In the genomic region with DNA sequence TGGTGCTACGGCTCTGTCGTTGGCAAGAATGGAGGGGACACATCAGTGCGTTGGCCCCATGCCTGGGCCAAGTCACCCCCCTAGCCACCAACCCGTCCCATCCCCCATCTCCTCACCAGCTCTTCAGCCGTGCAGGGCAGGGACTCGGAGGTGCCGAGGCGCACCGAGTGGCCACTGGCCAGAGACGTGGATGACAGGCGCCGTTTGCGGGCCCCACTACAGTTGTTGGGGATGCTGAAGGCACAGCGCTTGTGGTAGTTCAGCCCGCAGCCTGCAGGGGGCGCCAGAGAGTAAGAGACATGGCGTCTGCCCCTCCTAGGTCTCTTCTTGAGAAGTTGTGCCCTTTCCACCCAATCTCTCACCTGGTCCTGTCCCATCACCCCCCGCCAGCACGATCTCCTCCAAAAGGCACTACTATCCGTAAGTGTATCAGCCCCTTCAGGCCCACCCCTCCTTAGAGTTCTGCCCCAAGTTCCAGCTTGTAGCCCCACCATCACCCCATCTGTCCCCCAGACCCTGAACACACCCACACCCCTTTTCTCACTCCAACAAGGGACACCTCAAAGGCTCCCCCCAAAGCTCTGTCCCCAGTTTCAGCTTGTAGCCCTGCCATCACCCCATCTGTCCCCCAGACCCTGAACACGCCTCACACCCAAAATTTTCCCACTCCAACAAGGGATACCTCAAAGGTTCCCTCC, we compare ENCODE assay signal across 8 cellular contexts. TPM values are rescaled to one million over a fixed set of nuclear protein-coding genes. Genes with fewer than 3 reads are reported as not detected.
DNase-seq lines count a peak whose midpoint lies in the region; ATAC-seq and TF ChIP-seq lines count a peak whose summit lies in the region.

No MANE protein-coding gene starts in this region.

- 46 to 48% methylated on average over 20 to 21 of the region's 21 CpGs for WGBS in aorta, 2 donors

- H3K27ac ChIP-seq in PC-3 (ENCODE audit: low read length) (no peak overlapping the region), aorta (ENCODE audit: low read depth in 1 of 2, low read length in 2 of 2) (no peak overlapping the region)

- CTCF ChIA-PET in PC-3 (lab: Charles Lee): interaction anchor here (0.8 kb wide), 1 partner anchor 151 kb away, joined by 3 read pairs; no protein-coding TSS in a partner anchor

- no peak overlapping the region for H3K9ac ChIP-seq in PC-3 (ENCODE audit: low read length)

- POLR2A ChIA-PET in PC-3 (lab: Charles Lee; ENCODE audit: unreplicated experiment): no interaction called here

- no TSS peak for BruUV-seq in PC-3 (replicated peaks; lab: Mats Ljungman, UMichigan)

- H2AFZ ChIP-seq in PC-3 (ENCODE audit: low read length): no peak overlapping the region

- H3K4me1 ChIP-seq in PC-3 (ENCODE audit: insufficient read depth, low read length) (no peaks in the 10 kb centered on the region), aorta (ENCODE audit: control insufficient read depth in 1 of 2, insufficient read depth in 2 of 2, low read length in 2 of 2) (no peaks in the 10 kb centered on the region)

- TF ChIP-seq CTCF in PC-3 (conservative IDR thresholded peaks at IDR 0.05; ENCODE audit: low read depth, low read length): peak; percentile 77

- H3K4me2 ChIP-seq in PC-3 (ENCODE audit: low read length): no peak overlapping the region

- no peak overlapping the region for H3K4me3 ChIP-seq in PC-3 (ENCODE audit: low read length)
- no peak overlapping the region for H3K4me3 ChIP-seq in aorta (ENCODE audit: low read length in 2 of 2)

- DNase-seq in SIG-M5 treated with dmso at 0.1 percent for 504 hours (lab: John Stamatoyannopoulos, UW; ENCODE audit: unreplicated experiment): peak; percentile 34
- DNase-seq in SIG-M5 (lab: John Stamatoyannopoulos, UW): no peak
- DNase-seq in PC-3: peak; percentile 57
- peak; percentile 77 to 96 for DNase-seq in activated T-helper 1 cell treated with anti-CD3 and anti-CD28 coated beads, Interleukin-2, amount 50 U/mL, for 16 hours (ENCODE audit: low read depth in 1 of 2, low spot score in 1 of 2)
- DNase-seq in foreskin melanocyte: peak; percentile 24
- peak; percentile 94 for DNase-seq in posterior vena cava (ENCODE audit: low spot score)
- peak; percentile 81 to 95 for DNase-seq in aorta

- no peaks in the 10 kb centered on the region for H3F3A ChIP-seq in PC-3 (ENCODE audit: low read length, unreplicated experiment)

- H4K20me1 ChIP-seq in PC-3 (ENCODE audit: low read length): no peaks in the 10 kb centered on the region

- H3K27me3 ChIP-seq in PC-3 (ENCODE audit: low read length) (no peaks in the 10 kb centered on the region), aorta (ENCODE audit: control insufficient read depth in 1 of 2, insufficient read depth in 2 of 2, low read length in 1 of 2) (no peaks in the 10 kb centered on the region)

- no peaks in the 10 kb centered on the region for H3K9me2 ChIP-seq in PC-3 (replicated peaks; ENCODE audit: low read length)

- no peaks in the 10 kb centered on the region for H3K79me2 ChIP-seq in PC-3 (ENCODE audit: low read length)

- no peaks in the 10 kb centered on the region for H3K9me3 ChIP-seq in PC-3 (ENCODE audit: low read length)
- H3K9me3 ChIP-seq in aorta (ENCODE audit: control insufficient read depth, low read length): no peaks in the 10 kb centered on the region

- intact Hi-C loops in PC-3 (cut with micrococcal nuclease) (no loop called here), posterior vena cava (cut with DNase I) (no loop called here), aorta (cut with DNase I) (loop anchor here in 1 of 2 donors (2.0 kb wide), 1 partner anchor 24 kb away; no protein-coding TSS in a partner anchor)

- no peak for ATAC-seq in PC-3
- peak; percentile 83 for ATAC-seq in aorta (ENCODE audit: low FRiP score)
- ATAC-seq in GM19397 (IDR thresholded peaks at IDR 0.05; ENCODE audit: unreplicated experiment): no peak

- H3K36me3 ChIP-seq in PC-3 (ENCODE audit: low read depth, low read length): peaks cover 11% of the 10 kb centered on the region; the same call in 1 of the 2 replicates
- H3K36me3 ChIP-seq in aorta (ENCODE audit: control insufficient read depth in 1 of 2, insufficient read depth in 2 of 2, low read length in 1 of 2): peaks cover 2 to 5% of the 10 kb centered on the region in 2 donors

RNA-seq across cellular contexts. Expression of gene PRKD2, which starts 12.4 kb away (rescaled TPM):
- total RNA-seq in PC-3 (2014; rRNA removed) (24.1 and 32.9 TPM in 2 replicates), posterior vena cava (10 to 100 TPM; 25.5 to 25.6 TPM), aorta (10 to 100 TPM; 42.2 to 62.6 TPM)
- polyA plus RNA-seq in aorta: 10 to 100 TPM; 15.3 to 79.2 TPM

RNA-seq across cellular contexts. Expression of gene FKRP, which starts 41.3 kb away (rescaled TPM):
- total RNA-seq in PC-3 (2014; rRNA removed): 14.3 and 18.4 TPM in 2 replicates
- total RNA-seq in posterior vena cava: 10 to 100 TPM; 15.2 to 18.6 TPM
- 10 to 100 TPM; 19.1 to 20.6 TPM for total RNA-seq in aorta
- 10 to 100 TPM in 1 of 2 donors, 1 to 10 TPM in 1; 3.9 to 13.0 TPM for polyA plus RNA-seq in aorta

RNA-seq across cellular contexts. Expression of gene STRN4, which starts 41.7 kb away (rescaled TPM):
- total RNA-seq in PC-3 (2014; rRNA removed) (62.7 and 83.9 TPM in 2 replicates), posterior vena cava (10 to 100 TPM; 58.6 to 71.8 TPM), aorta (10 to 100 TPM; 63.4 to 69.8 TPM)
- 10 to 100 TPM; 26.8 to 45.6 TPM for polyA plus RNA-seq in aorta

RNA-seq across cellular contexts. Expression of gene DACT3, which starts 43.5 kb away (rescaled TPM):
- total RNA-seq in PC-3 (2014; rRNA removed) (1.9 and 3.1 TPM in 2 replicates), posterior vena cava (100 to 1,000 TPM in 1 of 2 donors, 10 to 100 TPM in 1; 72.0 to 122 TPM), aorta (100 to 1,000 TPM in 1 of 2 donors, 10 to 100 TPM in 1; 84.1 to 216 TPM)
- 10 to 100 TPM; 24.4 to 47.0 TPM for polyA plus RNA-seq in aorta
